11 cellular contexts compared by ENCODE assay signal in the genomic region with DNA sequence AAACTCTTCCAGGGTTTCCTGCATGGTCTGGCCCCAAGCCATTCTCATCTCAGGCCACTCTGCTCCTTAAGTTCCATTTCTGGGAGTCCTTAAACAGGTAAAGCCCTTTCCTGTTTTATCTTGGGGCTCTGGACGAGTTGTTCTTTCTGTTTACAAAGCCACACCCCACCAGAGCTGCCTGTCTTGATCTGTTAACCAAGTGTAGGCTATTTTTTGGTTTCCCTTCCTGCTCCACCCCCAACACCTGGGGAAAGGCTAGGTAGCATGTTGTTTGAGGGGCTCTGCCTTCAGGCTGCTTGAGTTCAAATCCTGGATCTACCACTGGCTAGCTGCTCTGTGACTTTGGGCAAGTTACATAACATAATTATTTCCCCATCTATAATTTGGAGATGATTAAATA. TPM values are rescaled to one million over a fixed set of nuclear protein-coding genes. Genes with fewer than 3 reads are reported as not detected.
DNase-seq lines count a peak whose midpoint lies in the region; FAIRE-seq and TF ChIP-seq lines count a peak whose summit lies in the region.
"Had no signal": no experiment of that assay in that cellular context is flagged by ENCODE, and none has a peak within 500 bp of the region (broad histone marks: within the 10 kb centered on the region; RNA-seq: fewer than 3 reads in every experiment).

No MANE protein-coding gene starts in this region.

- no peak for FAIRE-seq in astrocyte (lab: Jason Lieb, UNC)

- H3K4me3 Mint-ChIP-seq in IgD-negative memory B cell: peak overlapping the region; percentile 83 to 96 (median 86)
- peak overlapping the region; percentile 79 for H3K4me3 Mint-ChIP-seq in astrocyte (ENCODE audit: unreplicated experiment)

- no peak overlapping the region for H3K4me3 ChIP-seq in astrocyte (ENCODE audit: insufficient read depth, low read depth, low read length)
- H3K4me3 ChIP-seq in neural cell (ENCODE audit: low read length): peak overlapping the region; percentile 83
- H3K4me3 ChIP-seq: lung had no signal

- H2AFZ ChIP-seq in astrocyte (ENCODE audit: low read depth, low read length): no peak overlapping the region
- H2AFZ ChIP-seq in neural cell (ENCODE audit: low read depth, low read length): no peak overlapping the region

- H3K4me1 Mint-ChIP-seq in IgD-negative memory B cell (peaks cover 44 to 71% (median 50%) of the 10 kb centered on the region in 3 donors), astrocyte (ENCODE audit: low read depth, unreplicated experiment) (peaks cover 23% of the 10 kb centered on the region)

- TF ChIP-seq EP300 in neural cell (conservative IDR thresholded peaks at IDR 0.05; ENCODE audit: poor library complexity, severe bottlenecking): no peak

- in situ Hi-C loops in ACHN (cut with HindIII; ENCODE audit: low pct_ligation_motif_present, low pct_unique_long_range_greater_than_20kb, low sequenced_read_pairs): no loop called here

- H3F3A ChIP-seq in neural cell (ENCODE audit: insufficient read depth, low read length, poor library complexity, severe bottlenecking): no peaks in the 10 kb centered on the region

- no peak for TF ChIP-seq CTCF in astrocyte (IDR thresholded peaks at IDR 0.05; ENCODE audit: insufficient read depth, low read depth, low read length)
- no peak for TF ChIP-seq CTCF in neural cell (IDR thresholded peaks at IDR 0.05; ENCODE audit: poor library complexity, severe bottlenecking)

- H3K4me2 ChIP-seq in astrocyte (ENCODE audit: low read length) (peak overlapping the region; percentile 94), neural cell (ENCODE audit: low read length) (no peak overlapping the region)

- no peak for TF ChIP-seq RAD21 in neural cell (conservative IDR thresholded peaks at IDR 0.05)

- peaks cover 0 to 5% (median 5%) of the 10 kb centered on the region in 3 donors for H3K9me3 Mint-ChIP-seq in IgD-negative memory B cell
- no peaks in the 10 kb centered on the region for H3K9me3 Mint-ChIP-seq in astrocyte (ENCODE audit: unreplicated experiment)

- H3K36me3 ChIP-seq in astrocyte (ENCODE audit: insufficient read depth, low read length): peaks cover 25% of the 10 kb centered on the region
- H3K36me3 ChIP-seq in neural cell (ENCODE audit: insufficient read depth, low read length): peaks cover 5% of the 10 kb centered on the region

- H3K27me3 ChIP-seq in astrocyte (ENCODE audit: insufficient read depth, low read length) (no peaks in the 10 kb centered on the region), neural cell (ENCODE audit: insufficient read depth, low read depth, low read length) (no peaks in the 10 kb centered on the region)

- H3K9me3 ChIP-seq in astrocyte (ENCODE audit: insufficient read depth, low read depth, low read length) (no peaks in the 10 kb centered on the region), neural cell (ENCODE audit: low read length) (no peaks in the 10 kb centered on the region)

- H3K27me3 Mint-ChIP-seq in IgD-negative memory B cell (no peaks in the 10 kb centered on the region), astrocyte (ENCODE audit: low read depth, unreplicated experiment) (no peaks in the 10 kb centered on the region)

- H3K9me2 ChIP-seq in neural cell (ENCODE audit: insufficient read depth, low read length): no peaks in the 10 kb centered on the region

- H3K79me2 ChIP-seq in astrocyte (ENCODE audit: insufficient read depth, low read length): peaks cover 28% of the 10 kb centered on the region
- no peaks in the 10 kb centered on the region for H3K79me2 ChIP-seq in neural cell (replicated peaks; ENCODE audit: insufficient read depth, low read length)

- H3K27ac Mint-ChIP-seq in IgD-negative memory B cell (peak overlapping the region; percentile 94 to 98 (median 96)), astrocyte (ENCODE audit: unreplicated experiment) (peak overlapping the region; percentile 23)

- H3K36me3 Mint-ChIP-seq in IgD-negative memory B cell (peaks cover 11% of the 10 kb centered on the region), astrocyte (ENCODE audit: low read depth, unreplicated experiment) (peaks cover 6% of the 10 kb centered on the region)

- H3K27ac ChIP-seq in astrocyte (ENCODE audit: low read depth, low read length): no peak overlapping the region
- H3K27ac ChIP-seq in neural cell (ENCODE audit: low read length): no peak overlapping the region

- H4K20me1 ChIP-seq in astrocyte (ENCODE audit: insufficient read depth, low read length) (peaks cover 11% of the 10 kb centered on the region), neural cell (ENCODE audit: insufficient read depth) (no peaks in the 10 kb centered on the region)

- peaks cover 26% of the 10 kb centered on the region for H3K4me1 ChIP-seq in astrocyte (ENCODE audit: insufficient read depth, low read length)

- DNase-seq in DMS79 (lab: John Stamatoyannopoulos, UW): peak; percentile 5
- no peak for DNase-seq in DMS79 treated with DMSO at 0.1 percent for 48 hours (lab: John Stamatoyannopoulos, UW)
- DNase-seq in astrocyte (ENCODE audit: low read depth): no peak
- no peak for DNase-seq in ACHN
- no peak for DNase-seq in SHP77 treated with DMSO at 0.1 percent for 48 hours (lab: John Stamatoyannopoulos, UW)
- DNase-seq in HPDE6-E6E7 (ENCODE audit: extremely low spot score): no peak
- DNase-seq: 8988T, right cardiac atrium had no signal

- H3K9ac ChIP-seq in astrocyte (ENCODE audit: low read length) (no peak overlapping the region), neural cell (ENCODE audit: low read length) (no peak overlapping the region)

TF ChIP-seq in neural cell, 6 proteins besides CTCF, POLR2A, EP300 and RAD21:
- TF ChIP-seq REST (IDR thresholded peaks at IDR 0.05; ENCODE audit: borderline replicate concordance) (no peak), EZH2 (IDR thresholded peaks at IDR 0.05; ENCODE audit: borderline replicate concordance, insufficient read depth, low read length, poor library complexity, severe bottlenecking) (no peak), SMC3 (conservative IDR thresholded peaks at IDR 0.05; ENCODE audit: poor library complexity) (no peak), MXI1 (conservative IDR thresholded peaks at IDR 0.05; ENCODE audit: poor library complexity, severe bottlenecking) (no peak), POLR2AphosphoS5 (IDR thresholded peaks at IDR 0.05) (no peak), TAF1 (IDR thresholded peaks at IDR 0.05; ENCODE audit: low read depth) (no peak)

RNA-seq across cellular contexts. Expression of gene ERVMER34-1, which starts 40.0 kb away (rescaled TPM):
- polyA plus RNA-seq in IgD-negative memory B cell (not detected), neural cell (not detected in 2 replicates)
- 0.29 and 0.32 TPM in 2 replicates for total RNA-seq in astrocyte
- polyA minus RNA-seq in neural cell: 0.23 TPM in 1 of 2 replicates, not detected in the other

RNA-seq across cellular contexts. Expression of gene USP46, which starts 52.2 kb away (rescaled TPM):
- 3.5 TPM for polyA plus RNA-seq in IgD-negative memory B cell
- 51.2 and 59.0 TPM in 2 replicates for total RNA-seq in astrocyte
- polyA plus RNA-seq in neural cell: 14.1 and 14.9 TPM in 2 replicates
- 30.4 and 33.8 TPM in 2 replicates for polyA minus RNA-seq in neural cell
